In the genomic region with DNA sequence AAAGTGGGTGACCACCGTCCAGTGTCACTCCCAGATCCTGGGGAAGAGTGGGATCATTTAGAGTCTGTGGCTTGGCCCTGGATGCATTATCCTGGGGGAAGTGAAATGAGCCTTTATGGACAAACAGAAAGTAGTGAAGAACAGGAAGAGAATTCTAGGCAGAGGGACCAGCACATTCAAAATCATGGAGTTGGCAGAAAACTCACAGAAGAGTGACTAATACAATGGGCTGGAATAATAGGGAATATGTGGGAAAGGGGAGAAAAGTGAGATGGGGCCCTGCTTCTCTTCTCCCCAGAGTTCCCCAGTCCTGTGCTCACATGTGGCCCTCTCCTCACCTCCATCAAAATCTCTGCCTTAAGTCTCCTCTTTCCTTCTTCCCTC, we compare ENCODE assay signal across 19 cellular contexts.
DNase-seq lines count a peak whose midpoint lies in the region; ATAC-seq, FAIRE-seq and TF ChIP-seq lines count a peak whose summit lies in the region.
"Had no signal": no experiment of that assay in that cellular context is flagged by ENCODE, and none has a peak within 500 bp of the region (broad histone marks: within the 10 kb centered on the region; RNA-seq: fewer than 3 reads in every experiment).

No MANE protein-coding gene starts in this region.

- 50 to 89% (median 81%) methylated on average over 1 of the region's 1 CpG for WGBS in heart left ventricle, 4 donors

- intact Hi-C loops in heart left ventricle (cut with DNase I) (loop anchor here (2.0 to 10.0 kb wide), 10 partner anchors 146 to 458 kb away; partner anchors contain the start of genes PRSS23 (in 6 of the 10) and ME3 (in 4 of the 10)), left ventricle myocardium superior (cut with micrococcal nuclease) (loop anchor here (10.0 kb wide), 1 partner anchor 156 kb away; no protein-coding TSS in a partner anchor), vagina (cut with DNase I) (loop anchor here (5.0 kb wide), 2 partner anchors 148 to 358 kb away; no protein-coding TSS in a partner anchor)

- peaks cover 3 to 55% (median 37%) of the 10 kb centered on the region in 12 donors for H3K4me1 ChIP-seq in heart left ventricle
- peaks cover 44% of the 10 kb centered on the region for H3K4me1 ChIP-seq in vagina

- H3K9me3 ChIP-seq in heart left ventricle (no peaks in the 10 kb centered on the region), vagina (no peaks in the 10 kb centered on the region)

- FAIRE-seq in bronchial epithelial cell (lab: Jason Lieb, UNC) = peak; percentile 60
- FAIRE-seq: H1 had no signal

- peak overlapping the region in 7 of 12 donors; percentile 28 to 63 (median 57) for H3K27ac ChIP-seq in heart left ventricle
- peak overlapping the region; percentile 75 for H3K27ac ChIP-seq in vagina
- H3K27ac ChIP-seq: foreskin keratinocyte had no signal

- DNase-seq in heart left ventricle (no peak), left ventricle myocardium superior (no peak), bronchial epithelial cell (ENCODE audit: low read depth) (no peak), lung microvascular endothelial cell (ENCODE audit: low read depth in 2 of 2) (peak; percentile 65 to 71), vagina (ENCODE audit: extremely low spot score in 2 of 2) (no peak), foreskin melanocyte (no peak), NCI-H2029 (lab: John Stamatoyannopoulos, UW) (no peak)
- no peak for DNase-seq in activated CD8-positive, alpha-beta memory T cell treated with anti-CD3 and anti-CD28 coated beads, Interleukin-2, amount 50 U/mL, for 48 hours
- DNase-seq: activated CD8-positive, alpha-beta memory T cell treated with anti-CD3 and anti-CD28 coated beads for 24 hours; CD8-positive, alpha-beta T cell; foreskin keratinocyte; mammary epithelial cell; MM.1S; NCI-H187 treated with DMSO at 0.1 percent for 48 hours; NCI-H510A treated with DMSO at 0.1 percent for 48 hours; OCI-M1 had no signal

- no peak for TF ChIP-seq CTCF in heart left ventricle (IDR thresholded peaks at IDR 0.05)
- no peak for TF ChIP-seq CTCF in bronchial epithelial cell (IDR thresholded peaks at IDR 0.05; ENCODE audit: insufficient read depth, low read length, severe bottlenecking)
- no peak for TF ChIP-seq CTCF in vagina (IDR thresholded peaks at IDR 0.05)

- ATAC-seq in heart left ventricle (no peak), left ventricle myocardium superior (no peak)
- ATAC-seq: CD8-positive, alpha-beta T cell; natural killer cell treated with Interleukin-12 subunit alpha and Interleukin-12 subunit beta and Interleukin-15 and Interleukin-18, amount 100 ng/mL, for 72 hours; WTC11 had no signal

- H3K36me3 ChIP-seq in heart left ventricle = peaks cover 0 to 13% (median 2%) of the 10 kb centered on the region in 9 donors
- H3K36me3 ChIP-seq in bronchial epithelial cell (ENCODE audit: control insufficient read depth, insufficient read depth, low read length) = no peaks in the 10 kb centered on the region
- peaks cover 0 to 5% of the 10 kb centered on the region in 2 donors for H3K36me3 ChIP-seq in vagina

- TF ChIP-seq POLR2A in heart left ventricle (IDR thresholded peaks at IDR 0.05) = no peak
- no peak for TF ChIP-seq POLR2A in vagina (IDR thresholded peaks at IDR 0.05)

- H3K4me3 ChIP-seq in heart left ventricle = no peak overlapping the region
- H3K4me3 ChIP-seq in bronchial epithelial cell (ENCODE audit: low read depth, low read length) = no peak overlapping the region
- H3K4me3 ChIP-seq in vagina = no peak overlapping the region

- H3K27me3 ChIP-seq in heart left ventricle = no peaks in the 10 kb centered on the region
- no peaks in the 10 kb centered on the region for H3K27me3 ChIP-seq in bronchial epithelial cell (ENCODE audit: control insufficient read depth, insufficient read depth, low read length)
- no peaks in the 10 kb centered on the region for H3K27me3 ChIP-seq in vagina
- H3K27me3 ChIP-seq: foreskin keratinocyte had no signal

Comparison
In these comparisons a context has a peak if more than half of its experiments do, and no peak if none do; other contexts are left out.
1. DNase-seq: peak in lung microvascular endothelial cell (2 of 2); none in heart left ventricle (0 of 5), left ventricle myocardium superior (single experiment), bronchial epithelial cell (single experiment), vagina (0 of 2), foreskin melanocyte (single experiment), activated CD8-positive, alpha-beta memory T cell treated with anti-CD3 and anti-CD28 coated beads, Interleukin-2, amount 50 U/mL, for 48 hours (single experiment) and NCI-H2029 (single experiment).